ENCODE assay signal across 12 cellular contexts in genomic region chr21:38289697-38290096, GRCh38. TPM values are rescaled to one million over a fixed set of nuclear protein-coding genes. Genes with fewer than 3 reads are reported as not detected.
A peak's percentile ranks its signal among the peaks of the same experiment; 100 is the strongest.
DNase-seq lines count a peak whose midpoint lies in the region; ATAC-seq, FAIRE-seq and TF ChIP-seq lines count a peak whose summit lies in the region.
"Had no signal": no experiment of that assay in that cellular context is flagged by ENCODE, and none has a peak within 500 bp of the region (broad histone marks: within the 10 kb centered on the region; RNA-seq: fewer than 3 reads in every experiment).

No MANE protein-coding gene starts in this region.

- no peaks in the 10 kb centered on the region for H3K27me3 Mint-ChIP-seq in CD4-positive, alpha-beta T cell
- H3K27me3 Mint-ChIP-seq in nephron (ENCODE audit: low read depth): peaks cover 6% of the 10 kb centered on the region
- no peaks in the 10 kb centered on the region for H3K27me3 Mint-ChIP-seq in activated naive CD4-positive, alpha-beta T cell treated with anti-CD3 and anti-CD28 coated beads, Interleukin-2, amount 10 ng/mL, durations not matched to agents 7 days and 5 days
- H3K27me3 Mint-ChIP-seq: activated CD4-positive, alpha-beta memory T cell treated with anti-CD3 and anti-CD28 coated beads, Interleukin-2, amount 10 ng/mL, durations not matched to agents 7 days and 5 days had no signal

- H3K4me1 Mint-ChIP-seq in CD4-positive, alpha-beta T cell (ENCODE audit: low read depth): peaks cover 11% of the 10 kb centered on the region
- peaks cover 32% of the 10 kb centered on the region for H3K4me1 Mint-ChIP-seq in nephron
- peaks cover 10% of the 10 kb centered on the region for H3K4me1 Mint-ChIP-seq in activated naive CD4-positive, alpha-beta T cell treated with anti-CD3 and anti-CD28 coated beads, Interleukin-2, amount 10 ng/mL, durations not matched to agents 7 days and 5 days
- H3K4me1 Mint-ChIP-seq: activated CD4-positive, alpha-beta memory T cell treated with anti-CD3 and anti-CD28 coated beads, Interleukin-2, amount 10 ng/mL, durations not matched to agents 7 days and 5 days had no signal

- no peak for FAIRE-seq in GM12892 (lab: Jason Lieb, UNC)

- H3K36me3 Mint-ChIP-seq in CD4-positive, alpha-beta T cell (ENCODE audit: low read depth): no peaks in the 10 kb centered on the region
- peaks cover 21% of the 10 kb centered on the region for H3K36me3 Mint-ChIP-seq in nephron (ENCODE audit: low read depth)
- H3K36me3 Mint-ChIP-seq in activated naive CD4-positive, alpha-beta T cell treated with anti-CD3 and anti-CD28 coated beads, Interleukin-2, amount 10 ng/mL, durations not matched to agents 7 days and 5 days: no peaks in the 10 kb centered on the region

- no peak overlapping the region for H3K4me3 Mint-ChIP-seq in CD4-positive, alpha-beta T cell
- no peak overlapping the region for H3K4me3 Mint-ChIP-seq in nephron
- no peak overlapping the region for H3K4me3 Mint-ChIP-seq in activated naive CD4-positive, alpha-beta T cell treated with anti-CD3 and anti-CD28 coated beads, Interleukin-2, amount 10 ng/mL, durations not matched to agents 7 days and 5 days
- H3K4me3 Mint-ChIP-seq: activated CD4-positive, alpha-beta memory T cell treated with anti-CD3 and anti-CD28 coated beads, Interleukin-2, amount 10 ng/mL, durations not matched to agents 7 days and 5 days had no signal

- H3K27me3 ChIP-seq in CD4-positive, alpha-beta T cell (ENCODE audit: control insufficient read depth, insufficient read depth, low read length): no peaks in the 10 kb centered on the region

- no peak for TF ChIP-seq CTCF in CD4-positive, alpha-beta T cell (IDR thresholded peaks at IDR 0.05)
- TF ChIP-seq CTCF in epithelial cell of esophagus (IDR thresholded peaks at IDR 0.05; ENCODE audit: insufficient read depth, low read depth, low read length, missing control alignments) (no peak), nephron (IDR thresholded peaks at IDR 0.05; ENCODE audit: unreplicated experiment in 3 of 3) (no peak)

- DNase-seq in CD4-positive, alpha-beta T cell: no peak
- DNase-seq in NOMO-1 treated with dmso at 0.1 percent for 144 hours (lab: John Stamatoyannopoulos, UW; ENCODE audit: unreplicated experiment) (peak; percentile 98), epithelial cell of esophagus (ENCODE audit: low read depth) (peak; percentile 99), COR-L47 (lab: John Stamatoyannopoulos, UW) (no peak), GM12892 (ENCODE audit: insufficient read length) (no peak)
- DNase-seq in activated naive CD4-positive, alpha-beta T cell treated with anti-CD3 and anti-CD28 coated beads, Interleukin-2, amount 10 ng/mL, durations not matched to agents 7 days and 5 days: no peak
- DNase-seq: activated CD4-positive, alpha-beta memory T cell treated with anti-CD3 and anti-CD28 coated beads, Interleukin-2, amount 10 ng/mL, durations not matched to agents 7 days and 5 days; effector CD8-positive, alpha-beta T cell; NCI-H2107 had no signal

- no peak for TF ChIP-seq POLR2A in GM12892 (IDR thresholded peaks at IDR 0.05; ENCODE audit: low read depth, low read length)

- intact Hi-C loops in CD4-positive, alpha-beta T cell (cut with DNase I, micrococcal nuclease): no loop called here

- no peak overlapping the region for H3K27ac Mint-ChIP-seq in CD4-positive, alpha-beta T cell
- peak overlapping the region; percentile 66 to 93 (median 71) for H3K27ac Mint-ChIP-seq in nephron
- H3K27ac Mint-ChIP-seq in activated naive CD4-positive, alpha-beta T cell treated with anti-CD3 and anti-CD28 coated beads, Interleukin-2, amount 10 ng/mL, durations not matched to agents 7 days and 5 days: no peak overlapping the region
- H3K27ac Mint-ChIP-seq: activated CD4-positive, alpha-beta memory T cell treated with anti-CD3 and anti-CD28 coated beads, Interleukin-2, amount 10 ng/mL, durations not matched to agents 7 days and 5 days had no signal

- no peaks in the 10 kb centered on the region for H3K9me3 Mint-ChIP-seq in CD4-positive, alpha-beta T cell
- peaks cover 3% of the 10 kb centered on the region for H3K9me3 Mint-ChIP-seq in nephron
- H3K9me3 Mint-ChIP-seq in activated naive CD4-positive, alpha-beta T cell treated with anti-CD3 and anti-CD28 coated beads, Interleukin-2, amount 10 ng/mL, durations not matched to agents 7 days and 5 days: no peaks in the 10 kb centered on the region
- H3K9me3 Mint-ChIP-seq: activated CD4-positive, alpha-beta memory T cell treated with anti-CD3 and anti-CD28 coated beads, Interleukin-2, amount 10 ng/mL, durations not matched to agents 7 days and 5 days had no signal

- no peak overlapping the region for H3K4me3 ChIP-seq in epithelial cell of esophagus (ENCODE audit: low read length)
- H3K4me3 ChIP-seq: thoracic aorta had no signal

- H3K27ac ChIP-seq in CD4-positive, alpha-beta T cell (ENCODE audit: low read depth, low read length): no peak overlapping the region
- H3K27ac ChIP-seq: thoracic aorta had no signal

- CTCF ChIA-PET in CD4-positive, alpha-beta T cell (lab: Charles Lee): no interaction called here
- CTCF ChIA-PET in activated naive CD4-positive, alpha-beta T cell treated with anti-CD3 and anti-CD28 coated beads, Interleukin-2, amount 10 ng/mL, durations not matched to agents 7 days and 5 days (lab: Charles Lee): interaction anchor here (3.3 kb wide), 1 partner anchor 62 kb away, joined by 15 read pairs; no protein-coding TSS in a partner anchor

- ATAC-seq in CD4-positive, alpha-beta T cell (ENCODE audit: poor library complexity): peak; percentile 11
- no peak for ATAC-seq in HG03469 (IDR thresholded peaks at IDR 0.05; ENCODE audit: unreplicated experiment)

- POLR2A ChIA-PET in CD4-positive, alpha-beta T cell (lab: Charles Lee): no interaction called here

- no peaks in the 10 kb centered on the region for H3K9me3 ChIP-seq in CD4-positive, alpha-beta T cell (ENCODE audit: control insufficient read depth, low read length)
- H3K9me3 ChIP-seq: thoracic aorta had no signal

RNA-seq across cellular contexts. Expression of gene KCNJ15, which starts 32.9 kb away (rescaled TPM):
- under 1 TPM in 1 of 2 experiments, not detected in 1; 0.19 TPM for total RNA-seq in CD4-positive, alpha-beta T cell
- polyA plus RNA-seq in GM12892 (2012; ENCODE audit: missing spikeins): 0.57 TPM
- total RNA-seq: activated CD4-positive, alpha-beta memory T cell treated with anti-CD3 and anti-CD28 coated beads, Interleukin-2, amount 10 ng/mL, durations not matched to agents 7 days and 5 days had no signal

Comparison
In these comparisons a context has a peak if more than half of its experiments do, and no peak if none do; other contexts are left out.
1. DNase-seq: peak in NOMO-1 treated with dmso at 0.1 percent for 144 hours (single experiment) and epithelial cell of esophagus (single experiment); none in CD4-positive, alpha-beta T cell (0 of 10), COR-L47 (single experiment), activated naive CD4-positive, alpha-beta T cell treated with anti-CD3 and anti-CD28 coated beads, Interleukin-2, amount 10 ng/mL, durations not matched to agents 7 days and 5 days (single experiment) and GM12892 (single experiment).
2. H3K27ac Mint-ChIP-seq: peak in nephron (3 of 3); none in CD4-positive, alpha-beta T cell (single experiment) and activated naive CD4-positive, alpha-beta T cell treated with anti-CD3 and anti-CD28 coated beads, Interleukin-2, amount 10 ng/mL, durations not matched to agents 7 days and 5 days (single experiment).